27 cellular contexts compared by ENCODE assay signal in genomic region chr7:27650283-27650682, GRCh38.
"Had no signal": no experiment of that assay in that cellular context is flagged by ENCODE, and none has a peak within 500 bp of the region (broad histone marks: within the 10 kb centered on the region; RNA-seq: fewer than 3 reads in every experiment).

No MANE protein-coding gene starts in this region.

- H3K4me1 ChIP-seq: stomach, suprapubic skin, testis, thyroid gland, tibial artery, tibial nerve, transverse colon, upper lobe of left lung, upper lobe of right lung, vagina had no signal

- ATAC-seq: stimulated activated effector memory CD8-positive, alpha-beta T cell treated with anti-CD3 and anti-CD28 coated beads, Interleukin-12 subunit alpha, Interleukin-12 subunit beta, amount 100 ng/mL, for 72 hours; stimulated activated memory B cell treated with anti-CD40 and anti-IgM and Interleukin-4, amounts not matched to agents 10 μg/mL and 1 μg/mL and 100 μg/mL, for 72 hours; stimulated activated naive B cell treated with anti-CD40 and anti-IgM and Interleukin-4, amounts not matched to agents 10 μg/mL and 1 μg/mL and 100 μg/mL, for 72 hours; stimulated activated naive CD8-positive, alpha-beta T cell treated with anti-CD3 and anti-CD28 coated beads, Interleukin-15, amount 100 ng/mL, for 72 hours; stimulated activated naive CD8-positive, alpha-beta T cell treated with anti-CD3 and anti-CD28 coated beads, Interleukin-15, Interleukin-2, amounts not matched to agents 100 U/mL and 50 U/mL, for 24 hours; upper lobe of right lung had no signal

- H3K27ac ChIP-seq: stomach, suprapubic skin, testis, thoracic aorta, thyroid gland, tibial artery, tibial nerve, transverse colon, upper lobe of left lung, upper lobe of right lung, uterus, vagina had no signal

- H3K36me3 ChIP-seq: thoracic aorta, thyroid gland, transverse colon, uterus, vagina had no signal

- FAIRE-seq: urothelium cell line had no signal

- H3K9me3 ChIP-seq: stomach, suprapubic skin, testis, thoracic aorta, thyroid gland, tibial artery, tibial nerve, transverse colon, upper lobe of left lung, upper lobe of right lung, uterus, vagina had no signal

- H3K4me3 ChIP-seq: stomach, suprapubic skin, testis, thoracic aorta, thyroid gland, tibial artery, tibial nerve, transverse colon, upper lobe of left lung, upper lobe of right lung, uterus, vagina had no signal

- DNase-seq: stimulated activated CD4-positive, alpha-beta T cell treated with anti-CD3 and anti-CD28 coated beads, Interleukin-2, amount 100 ng/mL, for 48 hours; stimulated activated CD4-positive, alpha-beta T cell treated with anti-CD3 and anti-CD28 coated beads, Interleukin-4, amount 100 ng/mL, for 1 hour; stimulated activated CD4-positive, alpha-beta T cell treated with anti-CD3 and anti-CD28 coated beads, Interleukin-4, amount 100 ng/mL, for 24 hours; stimulated activated CD4-positive, alpha-beta T cell treated with anti-CD3 and anti-CD28 coated beads, Interleukin-4, amount 100 ng/mL, for 4 hours; stimulated activated CD8-positive, alpha-beta memory T cell treated with anti-CD3 and anti-CD28 coated beads, Interleukin-4, amount 100 ng/mL, for 48 hours; stimulated activated naive B cell treated with anti-CD40 and anti-IgM and Interleukin-4, amounts not matched to agents 10 μg/mL and 1 μg/mL and 100 μg/mL, for 72 hours; stimulated activated naive CD4-positive, alpha-beta T cell; stimulated activated naive CD4-positive, alpha-beta T cell treated with Interleukin-2 at 50 U/mL for 16 hours; stimulated activated naive CD8-positive, alpha-beta T cell treated with anti-CD3 and anti-CD28 coated beads, Interleukin-15, amount 100 ng/mL, for 72 hours; stimulated activated naive CD8-positive, alpha-beta T cell treated with anti-CD3 and anti-CD28 coated beads, Interleukin-15, Interleukin-2, amounts not matched to agents 100 U/mL and 50 U/mL, for 24 hours; stomach; substantia nigra; testis; thyroid gland; tibial artery; transverse colon; trophoblast cell; upper lobe of left lung; upper lobe of right lung; uterus had no signal
